Comparison of ENCODE assay signal across 12 cellular contexts in the genomic region with DNA sequence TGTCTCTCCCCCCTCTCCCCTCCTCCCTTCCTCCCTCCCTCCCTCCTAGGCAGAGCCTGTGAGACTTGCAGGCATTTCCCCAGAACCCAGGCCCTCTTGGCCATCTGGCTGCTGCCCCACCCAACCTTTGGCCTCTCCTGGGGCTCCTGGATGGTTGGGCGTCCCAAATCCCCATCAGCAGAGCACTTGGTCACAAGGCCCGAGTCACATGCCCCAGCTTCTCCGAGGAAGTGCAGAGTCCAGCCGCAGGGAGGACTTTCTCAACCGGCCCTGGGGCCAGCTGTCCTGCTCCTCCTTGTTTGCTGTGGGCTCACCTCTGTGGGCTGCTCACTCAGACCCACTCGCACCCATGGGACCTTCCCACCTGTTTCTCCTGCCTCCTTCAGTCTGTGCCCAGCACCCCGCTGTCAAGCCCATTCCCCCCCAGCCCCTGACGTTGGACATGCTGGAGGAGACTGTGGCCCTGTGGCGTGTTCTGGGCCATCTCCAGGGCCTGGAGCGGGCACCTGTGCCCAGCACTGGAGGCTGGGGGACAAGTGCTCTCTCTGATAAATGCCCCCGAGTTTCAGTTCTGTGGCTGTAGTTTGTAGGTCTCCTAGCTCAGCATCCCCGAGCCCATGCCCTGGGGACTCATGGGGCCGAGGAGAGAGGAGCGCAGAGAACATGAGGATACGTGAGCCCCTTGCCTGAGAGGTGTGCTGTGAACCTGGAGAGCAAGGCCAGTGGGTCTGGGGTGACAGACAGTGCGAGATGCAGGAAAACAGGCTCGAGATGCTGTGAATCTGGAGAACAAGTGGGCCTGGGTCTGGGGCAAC. TPM values are rescaled to one million over a fixed set of nuclear protein-coding genes. Genes with fewer than 3 reads are reported as not detected.
A peak's percentile ranks its signal among the peaks of the same experiment; 100 is the strongest.
DNase-seq lines count a peak whose midpoint lies in the region; ATAC-seq and TF ChIP-seq lines count a peak whose summit lies in the region.
"Had no signal": no experiment of that assay in that cellular context is flagged by ENCODE, and none has a peak within 500 bp of the region (broad histone marks: within the 10 kb centered on the region; RNA-seq: fewer than 3 reads in every experiment).

No MANE protein-coding gene starts in this region.

- intact Hi-C loops in right cardiac atrium (cut with DNase I) = no loop called here

- H3K9me3 ChIP-seq in HEK293 (ENCODE audit: control insufficient read depth, insufficient read depth, low read depth, low read length) = no peaks in the 10 kb centered on the region
- no peaks in the 10 kb centered on the region for H3K9me3 ChIP-seq in right cardiac atrium (ENCODE audit: control insufficient read depth, low read length)
- H3K9me3 ChIP-seq: thoracic aorta had no signal

- H3K9me3 Mint-ChIP-seq in activated T-helper 17 cell treated with anti-CD3 and anti-CD28 coated beads, Interleukin-2, amount 50 U/mL, for 72 hours = no peaks in the 10 kb centered on the region

- DNase-seq in right cardiac atrium (peak; percentile 73 to 86 (median 82)), LoVo (ENCODE audit: low spot score) (no peak), RPMI8226 (no peak)
- DNase-seq: MV-4-11, occipital lobe had no signal

- H3K27me3 Mint-ChIP-seq in activated T-helper 17 cell treated with anti-CD3 and anti-CD28 coated beads, Interleukin-2, amount 50 U/mL, for 72 hours = no peaks in the 10 kb centered on the region

- POLR2A ChIA-PET in HEK293 (lab: Yijun Ruan, JAX) = no interaction called here

- CTCF ChIA-PET in HEK293 (lab: Yijun Ruan, JAX) = interaction anchor here (0.6 to 0.7 kb wide), 3 partner anchors 84 to 1961 kb away, joined by 3 read pairs; no protein-coding TSS in a partner anchor

- H3K4me3 ChIP-seq in HEK293 (ENCODE audit: low read depth, low read length) (no peak overlapping the region), right cardiac atrium (ENCODE audit: low read length) (no peak overlapping the region), skin epidermis (no peak overlapping the region)
- H3K4me3 ChIP-seq: thoracic aorta had no signal

- H3K36me3 Mint-ChIP-seq in activated T-helper 17 cell treated with anti-CD3 and anti-CD28 coated beads, Interleukin-2, amount 50 U/mL, for 72 hours (ENCODE audit: low read depth) = peaks cover 18% of the 10 kb centered on the region

- TF ChIP-seq CTCF in HEK293 (tag by site-specific recombination; IDR thresholded peaks at IDR 0.05) = no peak

- H3K4me1 ChIP-seq in HEK293 (ENCODE audit: control insufficient read depth, insufficient read depth, low read length) (no peaks in the 10 kb centered on the region), right cardiac atrium (ENCODE audit: control insufficient read depth, insufficient read depth, low read length) (peaks cover 4% of the 10 kb centered on the region)

- peaks cover 0 to 14% of the 10 kb centered on the region in 2 experiments; a peak in 1 of 3 replicates for H3K36me3 ChIP-seq in HEK293 (ENCODE audit: control insufficient read depth in 2 of 2, insufficient read depth in 1 of 2, low read length in 2 of 2)
- H3K36me3 ChIP-seq: thoracic aorta had no signal

- peak overlapping the region; percentile 90 for H3K27ac Mint-ChIP-seq in activated T-helper 17 cell treated with anti-CD3 and anti-CD28 coated beads, Interleukin-2, amount 50 U/mL, for 72 hours

- H3K27me3 ChIP-seq in right cardiac atrium (ENCODE audit: control insufficient read depth, insufficient read depth) = no peaks in the 10 kb centered on the region

- WGBS in right cardiac atrium = 81% methylated on average over 17 of the region's 17 CpGs

- H3K27ac ChIP-seq in HEK293 (ENCODE audit: extremely low read depth, low read depth, low read length) = no peak overlapping the region
- H3K27ac ChIP-seq in right cardiac atrium (ENCODE audit: low read length) = no peak overlapping the region
- peak overlapping the region in 20 of 21 experiments; percentile 35 to 87 (median 66) for H3K27ac ChIP-seq in skin epidermis

- H3K4me3 Mint-ChIP-seq in activated T-helper 17 cell treated with anti-CD3 and anti-CD28 coated beads, Interleukin-2, amount 50 U/mL, for 72 hours = peak overlapping the region; percentile 81

- peaks cover 59% of the 10 kb centered on the region for H3K4me1 Mint-ChIP-seq in activated T-helper 17 cell treated with anti-CD3 and anti-CD28 coated beads, Interleukin-2, amount 50 U/mL, for 72 hours

- ATAC-seq in activated T-helper 17 cell treated with anti-CD3 and anti-CD28 coated beads, Interleukin-2, amount 50 U/mL, for 72 hours (replicated peaks) = peak; percentile 6
- ATAC-seq in right cardiac atrium = peak; percentile 34 to 57
- ATAC-seq in HG02973 (IDR thresholded peaks at IDR 0.05; ENCODE audit: unreplicated experiment) = no peak
- no peak for ATAC-seq in GM19467 (IDR thresholded peaks at IDR 0.05; ENCODE audit: unreplicated experiment)

TF ChIP-seq in HEK293, 187 proteins besides CTCF, POLR2A, EP300 and RAD21:
- TF ChIP-seq, protein P1, sequence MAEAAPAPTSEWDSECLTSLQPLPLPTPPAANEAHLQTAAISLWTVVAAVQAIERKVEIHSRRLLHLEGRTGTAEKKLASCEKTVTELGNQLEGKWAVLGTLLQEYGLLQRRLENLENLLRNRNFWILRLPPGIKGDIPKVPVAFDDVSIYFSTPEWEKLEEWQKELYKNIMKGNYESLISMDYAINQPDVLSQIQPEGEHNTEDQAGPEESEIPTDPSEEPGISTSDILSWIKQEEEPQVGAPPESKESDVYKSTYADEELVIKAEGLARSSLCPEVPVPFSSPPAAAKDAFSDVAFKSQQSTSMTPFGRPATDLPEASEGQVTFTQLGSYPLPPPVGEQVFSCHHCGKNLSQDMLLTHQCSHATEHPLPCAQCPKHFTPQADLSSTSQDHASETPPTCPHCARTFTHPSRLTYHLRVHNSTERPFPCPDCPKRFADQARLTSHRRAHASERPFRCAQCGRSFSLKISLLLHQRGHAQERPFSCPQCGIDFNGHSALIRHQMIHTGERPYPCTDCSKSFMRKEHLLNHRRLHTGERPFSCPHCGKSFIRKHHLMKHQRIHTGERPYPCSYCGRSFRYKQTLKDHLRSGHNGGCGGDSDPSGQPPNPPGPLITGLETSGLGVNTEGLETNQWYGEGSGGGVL (tag by site-specific recombination; IDR thresholded peaks at IDR 0.05) = peak; percentile 41
- TF ChIP-seq ZNF133 (tag by site-specific recombination; IDR thresholded peaks at IDR 0.05) = no peak

RNA-seq across cellular contexts. Expression of a gene that starts 42.3 kb away (rescaled TPM):
- not detected for total RNA-seq in activated T-helper 17 cell treated with anti-CD3 and anti-CD28 coated beads, Interleukin-2, amount 50 U/mL, for 72 hours
- not detected for total RNA-seq in right cardiac atrium
- 0.07 TPM for polyA plus RNA-seq in right cardiac atrium
- total RNA-seq: occipital lobe; T-helper 2 cell treated with Interferon-gamma antibody and Interleukin-4, amounts not matched to agents 100 ng/mL and 5 ng/mL, for 36 hours; thoracic aorta had no signal

Comparison
In these comparisons a context has a peak if more than half of its experiments do, and no peak if none do; other contexts are left out.
1. H3K27ac ChIP-seq: peak in skin epidermis (20 of 21); none in HEK293 (single experiment) and right cardiac atrium (single experiment).
2. ATAC-seq: peak in activated T-helper 17 cell treated with anti-CD3 and anti-CD28 coated beads, Interleukin-2, amount 50 U/mL, for 72 hours (single experiment) and right cardiac atrium (2 of 2); none in HG02973 (single experiment) and GM19467 (single experiment).
3. DNase-seq: peak in right cardiac atrium (3 of 3); none in LoVo (single experiment) and RPMI8226 (single experiment).